ENCODE assay signal across 12 cellular contexts in genomic region chr3:106423321-106424225, GRCh38.
DNase-seq lines count a peak whose midpoint lies in the region; ATAC-seq and TF ChIP-seq lines count a peak whose summit lies in the region.
"Had no signal": no experiment of that assay in that cellular context is flagged by ENCODE, and none has a peak within 500 bp of the region (broad histone marks: within the 10 kb centered on the region; RNA-seq: fewer than 3 reads in every experiment).

No MANE protein-coding gene starts in this region.

- H3K9me3 ChIP-seq in SK-N-SH, result peaks cover 3% of the 10 kb centered on the region; the same call in 1 of the 2 replicates
- no peaks in the 10 kb centered on the region for H3K9me3 ChIP-seq in prostate gland

- DNase-seq in SK-N-SH (no peak), renal cortical epithelial cell (ENCODE audit: low read depth) (peak; percentile 35), DMS 273 (lab: John Stamatoyannopoulos, UW; ENCODE audit: unreplicated experiment) (no peak), prostate gland (ENCODE audit: low spot score) (no peak)
- DNase-seq in activated T-cell treated with anti-CD3 and anti-CD28 coated beads, Interleukin-2, amount 50 U/mL, for 72 hours, result peak; percentile 33 to 57
- DNase-seq: cerebellar nuclear complex, NCI-H2081, T-helper 17 cell had no signal

- intact Hi-C loops in prostate gland (cut with DNase I), result no loop called here

- no peak for ATAC-seq in SK-N-SH treated with all-trans-retinoic acid at 6 μM for 48 hours
- peak; percentile 65 for ATAC-seq in GM21529 (IDR thresholded peaks at IDR 0.05; ENCODE audit: unreplicated experiment)
- peak; percentile 64 to 74 for ATAC-seq in activated T-cell treated with anti-CD3 and anti-CD28 coated beads, Interleukin-2, amount 50 U/mL, for 72 hours (replicated peaks in 1 of 2)
- ATAC-seq in HG03108 (IDR thresholded peaks at IDR 0.05; ENCODE audit: unreplicated experiment), result no peak
- ATAC-seq: K562, T-helper 17 cell had no signal

- TF ChIP-seq CTCF in SK-N-SH (IDR thresholded peaks at IDR 0.05) (no peak), prostate gland (IDR thresholded peaks at IDR 0.05) (no peak)

- H3K9me3 Mint-ChIP-seq in activated T-cell treated with anti-CD3 and anti-CD28 coated beads, Interleukin-2, amount 50 U/mL, for 72 hours, result peaks cover 11 to 12% of the 10 kb centered on the region in 2 donors

- H3K27ac ChIP-seq in SK-N-SH (ENCODE audit: low read depth in 2 of 2, low read length in 1 of 2), result no peak overlapping the region
- H3K27ac ChIP-seq in prostate gland, result no peak overlapping the region

- H3K4me2 ChIP-seq in SK-N-SH, result no peak overlapping the region

- peak overlapping the region; percentile 7 to 83 for H3K4me3 Mint-ChIP-seq in activated T-cell treated with anti-CD3 and anti-CD28 coated beads, Interleukin-2, amount 50 U/mL, for 72 hours
- H3K4me3 Mint-ChIP-seq: T-helper 17 cell had no signal

- peaks cover 73% of the 10 kb centered on the region for H3K4me1 Mint-ChIP-seq in activated T-cell treated with anti-CD3 and anti-CD28 coated beads, Interleukin-2, amount 50 U/mL, for 72 hours (ENCODE audit: low read depth)

- no peak overlapping the region for H3K9ac ChIP-seq in SK-N-SH

- no peaks in the 10 kb centered on the region for H4K20me1 ChIP-seq in SK-N-SH (ENCODE audit: insufficient read depth)

- 74% methylated on average over 7 of the region's 7 CpGs for WGBS in SK-N-SH (ENCODE audit: low lambda C conversion rate)
- WGBS in prostate gland, result 48% methylated on average over 7 of the region's 7 CpGs

- H3K36me3 Mint-ChIP-seq in activated T-cell treated with anti-CD3 and anti-CD28 coated beads, Interleukin-2, amount 50 U/mL, for 72 hours (ENCODE audit: insufficient read depth in 2 of 2), result peaks cover 17 to 32% of the 10 kb centered on the region in 2 donors

- H3K27ac Mint-ChIP-seq in activated T-cell treated with anti-CD3 and anti-CD28 coated beads, Interleukin-2, amount 50 U/mL, for 72 hours, result peak overlapping the region; percentile 99

- TF ChIP-seq EP300 in SK-N-SH (IDR thresholded peaks at IDR 0.05; ENCODE audit: borderline replicate concordance in 1 of 2, low read depth in 1 of 2, low read length in 1 of 2), result no peak

- H2AFZ ChIP-seq in SK-N-SH (ENCODE audit: low read depth), result no peak overlapping the region

- no peaks in the 10 kb centered on the region for H3K36me3 ChIP-seq in SK-N-SH (replicated peaks in 1 of 2; ENCODE audit: control insufficient read depth in 1 of 2, insufficient read depth in 2 of 2, low read length in 1 of 2)
- no peaks in the 10 kb centered on the region for H3K36me3 ChIP-seq in prostate gland

- TF ChIP-seq POLR2A in prostate gland (IDR thresholded peaks at IDR 0.05), result no peak

- TF ChIP-seq RAD21 in SK-N-SH (IDR thresholded peaks at IDR 0.05; ENCODE audit: low read length), result no peak

- POLR2A ChIA-PET in SK-N-SH (lab: Yijun Ruan, JAX), result no interaction called here

- CTCF ChIA-PET in SK-N-SH (lab: Yijun Ruan, JAX), result no interaction called here

- H3K27me3 ChIP-seq in SK-N-SH (ENCODE audit: insufficient read depth) (no peaks in the 10 kb centered on the region), prostate gland (replicated peaks; ENCODE audit: insufficient read depth) (no peaks in the 10 kb centered on the region)

- H3K4me3 ChIP-seq in SK-N-SH (ENCODE audit: low read depth in 2 of 2, low read length in 1 of 2) (no peak overlapping the region), prostate gland (no peak overlapping the region)
- H3K4me3 ChIP-seq: K562 had no signal

- H3F3A ChIP-seq in SK-N-SH (replicated peaks; ENCODE audit: insufficient read depth), result peaks cover 8% of the 10 kb centered on the region

- peaks cover 0 to 12% of the 10 kb centered on the region in 2 experiments; a peak in 3 of 4 replicates for H3K4me1 ChIP-seq in SK-N-SH (ENCODE audit: control insufficient read depth in 1 of 2, insufficient read depth in 2 of 2, low read depth in 1 of 2, low read length in 1 of 2)
- H3K4me1 ChIP-seq in prostate gland (replicated peaks), result no peaks in the 10 kb centered on the region

- H3K27me3 Mint-ChIP-seq in activated T-cell treated with anti-CD3 and anti-CD28 coated beads, Interleukin-2, amount 50 U/mL, for 72 hours (ENCODE audit: low read depth), result no peaks in the 10 kb centered on the region

- no peaks in the 10 kb centered on the region for H3K9me2 ChIP-seq in SK-N-SH

- no peaks in the 10 kb centered on the region for H3K79me2 ChIP-seq in SK-N-SH (ENCODE audit: insufficient read depth)

TF ChIP-seq in SK-N-SH treated with all-trans-retinoic acid at 6 μM for 48 hours, 23 proteins besides CTCF, POLR2A, EP300 and RAD21:
- TF ChIP-seq, protein P1, sequence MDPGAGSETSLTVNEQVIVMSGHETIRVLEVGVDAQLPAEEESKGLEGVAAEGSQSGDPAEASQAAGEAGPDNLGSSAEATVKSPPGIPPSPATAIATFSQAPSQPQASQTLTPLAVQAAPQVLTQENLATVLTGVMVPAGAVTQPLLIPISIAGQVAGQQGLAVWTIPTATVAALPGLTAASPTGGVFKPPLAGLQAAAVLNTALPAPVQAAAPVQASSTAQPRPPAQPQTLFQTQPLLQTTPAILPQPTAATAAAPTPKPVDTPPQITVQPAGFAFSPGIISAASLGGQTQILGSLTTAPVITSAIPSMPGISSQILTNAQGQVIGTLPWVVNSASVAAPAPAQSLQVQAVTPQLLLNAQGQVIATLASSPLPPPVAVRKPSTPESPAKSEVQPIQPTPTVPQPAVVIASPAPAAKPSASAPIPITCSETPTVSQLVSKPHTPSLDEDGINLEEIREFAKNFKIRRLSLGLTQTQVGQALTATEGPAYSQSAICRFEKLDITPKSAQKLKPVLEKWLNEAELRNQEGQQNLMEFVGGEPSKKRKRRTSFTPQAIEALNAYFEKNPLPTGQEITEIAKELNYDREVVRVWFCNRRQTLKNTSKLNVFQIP (CRISPR knock-in tag; IDR thresholded peaks at IDR 0.05; ENCODE audit: borderline replicate concordance, low read depth), result no peak
- TF ChIP-seq ISL1 (CRISPR knock-in tag; IDR thresholded peaks at IDR 0.05), result peak; percentile 23; the same call in 1 of the 2 replicates
- TF ChIP-seq PATZ1 (CRISPR knock-in tag; IDR thresholded peaks at IDR 0.05; ENCODE audit: borderline replicate concordance), result 0 out of 2 replicates have a peak, but pooled peaks have one; percentile 31

TF ChIP-seq in SK-N-SH, 30 proteins besides CTCF, POLR2A, EP300 and RAD21:
- TF ChIP-seq TAF1 (IDR thresholded peaks at IDR 0.05; ENCODE audit: borderline replicate concordance, low read depth, low read length), result no peak
- TF ChIP-seq ELF1 (IDR thresholded peaks at IDR 0.05), result no peak
- no peak for TF ChIP-seq JUND (IDR thresholded peaks at IDR 0.05)
- TF ChIP-seq, protein P2, sequence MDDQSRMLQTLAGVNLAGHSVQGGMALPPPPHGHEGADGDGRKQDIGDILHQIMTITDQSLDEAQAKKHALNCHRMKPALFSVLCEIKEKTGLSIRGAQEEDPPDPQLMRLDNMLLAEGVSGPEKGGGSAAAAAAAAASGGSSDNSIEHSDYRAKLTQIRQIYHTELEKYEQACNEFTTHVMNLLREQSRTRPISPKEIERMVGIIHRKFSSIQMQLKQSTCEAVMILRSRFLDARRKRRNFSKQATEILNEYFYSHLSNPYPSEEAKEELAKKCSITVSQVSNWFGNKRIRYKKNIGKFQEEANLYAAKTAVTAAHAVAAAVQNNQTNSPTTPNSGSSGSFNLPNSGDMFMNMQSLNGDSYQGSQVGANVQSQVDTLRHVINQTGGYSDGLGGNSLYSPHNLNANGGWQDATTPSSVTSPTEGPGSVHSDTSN (IDR thresholded peaks at IDR 0.05), result no peak
- TF ChIP-seq RFX5 (IDR thresholded peaks at IDR 0.05; ENCODE audit: low read length), result no peak
- TF ChIP-seq, protein P3, sequence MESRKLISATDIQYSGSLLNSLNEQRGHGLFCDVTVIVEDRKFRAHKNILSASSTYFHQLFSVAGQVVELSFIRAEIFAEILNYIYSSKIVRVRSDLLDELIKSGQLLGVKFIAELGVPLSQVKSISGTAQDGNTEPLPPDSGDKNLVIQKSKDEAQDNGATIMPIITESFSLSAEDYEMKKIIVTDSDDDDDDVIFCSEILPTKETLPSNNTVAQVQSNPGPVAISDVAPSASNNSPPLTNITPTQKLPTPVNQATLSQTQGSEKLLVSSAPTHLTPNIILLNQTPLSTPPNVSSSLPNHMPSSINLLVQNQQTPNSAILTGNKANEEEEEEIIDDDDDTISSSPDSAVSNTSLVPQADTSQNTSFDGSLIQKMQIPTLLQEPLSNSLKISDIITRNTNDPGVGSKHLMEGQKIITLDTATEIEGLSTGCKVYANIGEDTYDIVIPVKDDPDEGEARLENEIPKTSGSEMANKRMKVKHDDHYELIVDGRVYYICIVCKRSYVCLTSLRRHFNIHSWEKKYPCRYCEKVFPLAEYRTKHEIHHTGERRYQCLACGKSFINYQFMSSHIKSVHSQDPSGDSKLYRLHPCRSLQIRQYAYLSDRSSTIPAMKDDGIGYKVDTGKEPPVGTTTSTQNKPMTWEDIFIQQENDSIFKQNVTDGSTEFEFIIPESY (IDR thresholded peaks at IDR 0.05; ENCODE audit: borderline replicate concordance, low read depth), result no peak
- no peak for TF ChIP-seq MXI1 (IDR thresholded peaks at IDR 0.05; ENCODE audit: low read depth, low read length)
- TF ChIP-seq FOSL2 (IDR thresholded peaks at IDR 0.05; ENCODE audit: borderline replicate concordance, low read depth), result no peak

Comparison
In these comparisons a context has a peak if more than half of its experiments do, and no peak if none do; other contexts are left out.
1. ATAC-seq: peak in GM21529 (single experiment) and activated T-cell treated with anti-CD3 and anti-CD28 coated beads, Interleukin-2, amount 50 U/mL, for 72 hours (2 of 2); none in SK-N-SH treated with all-trans-retinoic acid at 6 μM for 48 hours (single experiment) and HG03108 (single experiment).
2. DNase-seq: peak in activated T-cell treated with anti-CD3 and anti-CD28 coated beads, Interleukin-2, amount 50 U/mL, for 72 hours (2 of 2) and renal cortical epithelial cell (single experiment); none in SK-N-SH (single experiment), DMS 273 (single experiment) and prostate gland (single experiment).